8 cellular contexts compared by ENCODE assay signal in the genomic region with DNA sequence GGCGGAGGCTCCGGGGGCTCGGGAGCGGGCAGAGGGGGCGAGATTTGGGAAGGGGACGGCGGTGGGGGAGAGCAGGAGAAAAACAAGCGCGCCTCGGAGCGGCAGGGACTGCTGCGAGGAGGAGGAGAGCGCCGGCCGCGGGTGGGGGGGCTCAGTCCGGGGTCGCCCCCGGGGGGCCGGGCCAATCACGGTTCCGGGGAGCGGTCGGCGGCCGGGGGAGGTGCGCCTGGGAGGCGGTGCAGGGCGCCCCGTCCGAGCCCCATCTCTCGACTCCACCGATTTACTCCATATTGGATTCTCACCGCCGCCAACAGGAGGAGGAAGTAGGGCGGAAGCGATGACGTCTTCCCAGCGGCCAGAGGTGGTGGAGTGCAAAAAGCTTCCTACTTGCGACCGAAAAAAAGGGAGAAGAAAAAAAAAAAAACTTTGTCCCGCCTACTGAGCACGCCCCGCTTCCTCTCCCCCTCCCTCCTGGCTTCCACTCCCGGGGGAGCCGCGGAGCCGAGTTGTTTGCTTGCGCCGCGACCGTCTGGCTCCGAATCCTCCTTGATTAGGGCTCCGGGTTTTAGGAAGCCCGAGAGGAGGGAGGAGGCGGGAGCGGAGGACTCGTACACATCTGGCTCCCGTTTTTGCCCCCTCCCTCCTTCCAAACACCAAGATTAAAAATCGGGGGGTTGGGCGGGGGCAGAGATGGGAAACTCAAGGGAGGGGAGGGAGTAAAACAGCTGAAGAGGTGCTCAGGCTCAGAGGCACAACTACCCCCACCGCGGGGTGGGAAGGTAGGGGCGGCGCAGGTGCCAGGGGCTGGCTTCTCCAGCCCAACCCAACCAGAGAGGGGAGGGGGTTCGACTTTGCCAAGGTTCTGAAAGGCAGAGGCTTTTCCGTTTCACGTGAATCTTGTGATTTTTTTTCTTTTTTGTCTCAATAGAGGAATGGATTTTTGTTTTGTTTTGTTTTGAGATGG. TPM values are rescaled to one million over a fixed set of nuclear protein-coding genes. Genes with fewer than 3 reads are reported as not detected.
A peak's percentile ranks its signal among the peaks of the same experiment; 100 is the strongest.
DNase-seq lines count a peak whose midpoint lies in the region; ATAC-seq and FAIRE-seq lines count a peak whose summit lies in the region.

A gene with protein sequence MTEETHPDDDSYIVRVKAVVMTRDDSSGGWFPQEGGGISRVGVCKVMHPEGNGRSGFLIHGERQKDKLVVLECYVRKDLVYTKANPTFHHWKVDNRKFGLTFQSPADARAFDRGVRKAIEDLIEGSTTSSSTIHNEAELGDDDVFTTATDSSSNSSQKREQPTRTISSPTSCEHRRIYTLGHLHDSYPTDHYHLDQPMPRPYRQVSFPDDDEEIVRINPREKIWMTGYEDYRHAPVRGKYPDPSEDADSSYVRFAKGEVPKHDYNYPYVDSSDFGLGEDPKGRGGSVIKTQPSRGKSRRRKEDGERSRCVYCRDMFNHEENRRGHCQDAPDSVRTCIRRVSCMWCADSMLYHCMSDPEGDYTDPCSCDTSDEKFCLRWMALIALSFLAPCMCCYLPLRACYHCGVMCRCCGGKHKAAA (minus strand): TSS at position 373 of the 964 bp plus-strand sequence. CDS start 612 bp downstream, outside the sequence.

- H3K27ac ChIP-seq in angular gyrus (ENCODE audit: low read depth, low read length): peak within 1 kb of the TSS; percentile 55

- intact Hi-C loops in left cardiac atrium (cut with DNase I): no loop called here
- intact Hi-C loops in posterior cingulate gyrus (cut with DNase I): loop anchor here (5.0 to 10.0 kb wide), 3 partner anchors 122 to 375 kb away; a partner anchor contains a TSS

- ATAC-seq in HG02610 (IDR thresholded peaks at IDR 0.05; ENCODE audit: unreplicated experiment): peak; percentile 28
- ATAC-seq in left cardiac atrium: peak; percentile 63 to 71

- H3K9ac ChIP-seq in ES-I3 (ENCODE audit: low read depth, low read length): peak within 1 kb of the TSS; percentile 89

- DNase-seq in NCI-H1436 (lab: John Stamatoyannopoulos, UW): peak; percentile 83
- DNase-seq in T follicular helper cell (ENCODE audit: low read depth): peak; percentile 63
- peak; percentile 96 for DNase-seq in left cardiac atrium
- DNase-seq in posterior cingulate gyrus: peak; percentile 74 to 97 (median 87)
- DNase-seq in urothelium cell line (ENCODE audit: low spot score): peak; percentile 91

- peak; percentile 20 for FAIRE-seq in urothelium cell line (lab: Jason Lieb, UNC)

- no peaks in the 10 kb centered on the region for H3K36me3 ChIP-seq in ES-I3 (ENCODE audit: insufficient read depth, low read length)

- no peaks in the 10 kb centered on the region for H3K9me3 ChIP-seq in ES-I3 (ENCODE audit: control insufficient read depth, insufficient read depth, low read length)

- peaks cover 11% of the 10 kb centered on the region for H3K4me1 ChIP-seq in ES-I3 (ENCODE audit: insufficient read depth, low read length)

RNA-seq across cellular contexts. Expression of the gene that starts here (rescaled TPM):
- 10 to 100 TPM; 19.8 to 26.4 TPM for total RNA-seq in left cardiac atrium

Comparison
In these comparisons a context has a peak if more than half of its experiments do, and no peak if none do; other contexts are left out.
1. Peak in every context shown above with its lines: DNase-seq, ATAC-seq and H3K27ac ChIP-seq.